8 cellular contexts compared by ENCODE assay signal in the genomic region with DNA sequence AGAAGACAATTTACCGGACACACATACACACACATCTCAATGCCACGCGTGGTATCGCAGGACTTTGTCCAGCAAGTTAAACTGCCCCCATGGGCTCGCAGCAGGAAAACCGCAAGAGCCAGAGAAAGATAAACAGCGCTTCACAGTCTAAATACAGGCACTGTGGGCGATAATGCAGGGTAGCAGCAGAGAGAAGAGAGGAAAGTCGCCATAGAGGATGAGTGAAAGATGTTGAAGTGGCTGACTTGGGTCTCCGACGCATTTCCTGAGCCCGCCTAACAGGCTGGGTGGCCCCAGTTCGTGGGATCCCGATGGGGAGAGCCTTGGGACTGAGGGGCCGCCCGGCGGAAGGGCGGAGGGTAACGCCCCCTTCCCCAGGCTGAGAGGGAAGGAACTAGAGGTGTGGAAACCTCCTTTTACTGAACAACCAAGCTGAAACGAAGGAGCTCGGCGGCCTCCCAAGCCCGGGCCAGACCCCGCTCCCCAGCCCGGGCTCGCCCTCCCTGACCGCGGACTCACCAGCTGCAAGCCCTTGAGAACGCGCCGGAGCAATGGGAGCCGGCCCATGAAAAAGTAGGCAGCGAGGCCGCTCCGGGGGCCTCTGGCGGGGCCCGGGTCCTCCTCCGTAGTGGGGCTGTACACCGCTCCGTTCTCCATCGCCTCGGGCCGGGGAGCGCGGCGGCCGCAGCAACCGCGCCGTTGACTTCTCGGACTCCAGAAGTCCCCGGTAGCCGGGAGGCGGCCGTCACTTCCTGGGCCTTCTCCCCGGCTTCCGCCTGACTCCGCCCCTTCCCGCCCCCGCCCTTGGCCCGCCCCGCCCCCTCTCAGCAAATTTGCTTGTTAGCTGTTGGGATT. TPM values are rescaled to one million over a fixed set of nuclear protein-coding genes. Genes with fewer than 3 reads are reported as not detected.
DNase-seq lines count a peak whose midpoint lies in the region; ATAC-seq and TF ChIP-seq lines count a peak whose summit lies in the region.

A gene with protein sequence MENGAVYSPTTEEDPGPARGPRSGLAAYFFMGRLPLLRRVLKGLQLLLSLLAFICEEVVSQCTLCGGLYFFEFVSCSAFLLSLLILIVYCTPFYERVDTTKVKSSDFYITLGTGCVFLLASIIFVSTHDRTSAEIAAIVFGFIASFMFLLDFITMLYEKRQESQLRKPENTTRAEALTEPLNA (minus strand): TSS at position 764 of the 855 bp plus-strand sequence. CDS start 107 bp downstream, at position 657.

- CTCF ChIA-PET in activated CD8-positive, alpha-beta memory T cell treated with anti-CD3 and anti-CD28 coated beads for 36 hours (lab: Charles Lee), result interaction anchor here (1.1 to 1.4 kb wide), 2 partner anchors 10 to 34 kb away, joined by 4 to 5 read pairs; no protein-coding TSS in a partner anchor

- no peaks in the 10 kb centered on the region for H3K9me3 Mint-ChIP-seq in memory B cell

- H4K20me1 ChIP-seq in BLaER1, result peaks cover 49% of the 10 kb centered on the region

- peak within 1 kb of the TSS; percentile 87 for H3K4me2 ChIP-seq in BLaER1

- peaks cover 25% of the 10 kb centered on the region for H3K4me1 Mint-ChIP-seq in memory B cell

- peak within 1 kb of the TSS; percentile 94 for H3K27ac ChIP-seq in BLaER1
- peak within 1 kb of the TSS; percentile 96 for H3K27ac ChIP-seq in effector memory CD4-positive, alpha-beta T cell (ENCODE audit: insufficient read depth, low read length, poor library complexity, severe bottlenecking)

- peak; percentile 83 for TF ChIP-seq POLR2A in GM19099 (IDR thresholded peaks at IDR 0.05; ENCODE audit: extremely low read depth, insufficient read length, low read depth)

- H3K27me3 ChIP-seq in BLaER1, result no peaks in the 10 kb centered on the region
- H3K27me3 ChIP-seq in effector memory CD4-positive, alpha-beta T cell (replicated peaks; ENCODE audit: control insufficient read depth, insufficient read depth, low read length, poor library complexity, severe bottlenecking), result no peaks in the 10 kb centered on the region

- H3K27me3 Mint-ChIP-seq in memory B cell, result no peaks in the 10 kb centered on the region

- peak; percentile 11 for DNase-seq in NK-92 (lab: John Stamatoyannopoulos, UW; ENCODE audit: unreplicated experiment)
- DNase-seq in effector memory CD4-positive, alpha-beta T cell, result peak; percentile 65 to 74 (median 65)
- DNase-seq in memory B cell (ENCODE audit: low spot score in 2 of 2), result peak; percentile 65 to 68
- DNase-seq in stimulated activated CD4-positive, alpha-beta T cell treated with anti-CD3 and anti-CD28 coated beads, TNF-alpha, amount 100 ng/mL, for 48 hours (ENCODE audit: low read depth in 3 of 3), result peak; percentile 46 to 66 (median 55)

- peak; percentile 55 for ATAC-seq in HG03378 (IDR thresholded peaks at IDR 0.05; ENCODE audit: unreplicated experiment)
- ATAC-seq in memory B cell (ENCODE audit: low read depth), result peak; percentile 72

- POLR2A ChIA-PET in activated CD8-positive, alpha-beta memory T cell treated with anti-CD3 and anti-CD28 coated beads for 36 hours (lab: Charles Lee), result interaction anchor here (1.1 kb wide), 1 partner anchor 68 kb away, joined by 3 read pairs; the partner anchor contains the start of gene DYNC1LI1

- no peaks in the 10 kb centered on the region for H3K9me3 ChIP-seq in BLaER1
- H3K9me3 ChIP-seq in effector memory CD4-positive, alpha-beta T cell (ENCODE audit: control insufficient read depth, low read length), result no peaks in the 10 kb centered on the region

- peak within 1 kb of the TSS; percentile 98 for H3K4me3 ChIP-seq in BLaER1
- H3K4me3 ChIP-seq in effector memory CD4-positive, alpha-beta T cell (ENCODE audit: insufficient read depth, low read depth, low read length, poor library complexity, severe bottlenecking), result peak within 1 kb of the TSS; percentile 96

- H3K36me3 ChIP-seq in BLaER1, result no peaks in the 10 kb centered on the region
- H3K36me3 ChIP-seq in effector memory CD4-positive, alpha-beta T cell (ENCODE audit: control insufficient read depth, insufficient read depth, low read length), result no peaks in the 10 kb centered on the region

- H3K27ac Mint-ChIP-seq in memory B cell, result peak within 1 kb of the TSS; percentile 94

- H3K9ac ChIP-seq in BLaER1, result peak within 1 kb of the TSS; percentile 93

- H3K36me3 Mint-ChIP-seq in memory B cell, result peaks cover 2% of the 10 kb centered on the region

- H3K4me1 ChIP-seq in BLaER1, result peaks cover 51% of the 10 kb centered on the region
- peaks cover 3% of the 10 kb centered on the region for H3K4me1 ChIP-seq in effector memory CD4-positive, alpha-beta T cell (ENCODE audit: control insufficient read depth, insufficient read depth, low read length, poor library complexity, severe bottlenecking)

- H3K4me3 Mint-ChIP-seq in memory B cell, result peak within 1 kb of the TSS; percentile 91

RNA-seq across cellular contexts. Expression of the gene that starts here (rescaled TPM):
- total RNA-seq in activated CD8-positive, alpha-beta memory T cell treated with anti-CD3 and anti-CD28 coated beads for 36 hours, result 10 to 100 TPM; 86.5 to 87.3 TPM

Comparison
In these comparisons a context has a peak if more than half of its experiments do, and no peak if none do; other contexts are left out.
1. Peak in every context shown above with its lines: DNase-seq, ATAC-seq, H3K4me3 ChIP-seq and H3K27ac ChIP-seq.
2. DNase-seq: peak in every context shown above with its lines; median percentile 66 in memory B cell; 65 in effector memory CD4-positive, alpha-beta T cell; 55 in stimulated activated CD4-positive, alpha-beta T cell treated with anti-CD3 and anti-CD28 coated beads, TNF-alpha, amount 100 ng/mL, for 48 hours; 11 in NK-92.